ENCODE assay signal across 27 cellular contexts in the genomic region with DNA sequence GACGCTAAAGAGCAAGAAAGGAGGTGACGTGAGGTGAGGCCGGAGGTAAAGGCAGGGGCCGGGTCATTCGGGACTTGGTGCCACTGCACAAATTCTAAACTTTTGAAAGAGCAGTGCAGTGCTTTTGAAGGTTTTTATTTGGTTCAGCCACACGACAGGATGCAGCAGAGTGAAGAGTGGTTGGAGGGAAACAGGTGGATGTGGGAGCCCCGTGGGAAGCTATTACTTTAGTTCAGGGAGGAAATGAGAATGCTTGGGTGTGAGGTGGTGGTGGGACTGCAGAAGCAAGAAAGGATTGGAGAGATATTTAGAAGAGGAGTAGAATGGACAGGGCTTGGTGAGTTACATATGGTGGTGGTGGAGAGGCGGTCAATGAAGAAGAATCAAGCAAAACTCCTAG.
"Had no signal": no experiment of that assay in that cellular context is flagged by ENCODE, and none has a peak within 500 bp of the region (broad histone marks: within the 10 kb centered on the region; RNA-seq: fewer than 3 reads in every experiment).

No MANE protein-coding gene starts in this region.

- H3K4me1 ChIP-seq: adrenal gland, breast epithelium, Peyer's patch had no signal

- H3K36me3 ChIP-seq: breast epithelium had no signal

- DNase-seq: activated CD4-positive, alpha-beta T cell treated with anti-CD3 and anti-CD28 coated beads for 1 hour; activated CD4-positive, alpha-beta T cell treated with anti-CD3 and anti-CD28 coated beads, Interleukin-2, amount 10 ng/mL, durations not matched to agents 24 days and 14 days; activated CD4-positive, alpha-beta T cell treated with anti-CD3 and anti-CD28 coated beads, Interleukin-2, amount 50 U/mL, for 48 hours; activated CD8-positive, alpha-beta memory T cell treated with anti-CD3 and anti-CD28 coated beads, Interleukin-2, amount 10 ng/mL, durations not matched to agents 7 days and 5 days; activated effector memory CD4-positive, alpha-beta T cell treated with Interleukin-2 at 50 U/mL for 16 hours; activated naive CD4-positive, alpha-beta T cell treated with Interleukin-2 at 50 U/mL for 16 hours; activated T-cell treated with anti-CD3 and anti-CD28 coated beads, Interleukin-2, amount 50 U/mL, for 24 hours; adrenal gland; anterior cingulate cortex; caudate nucleus; Kasumi-1; NCI-H1092 treated with DMSO at 0.1 percent for 48 hours; NCI-H1417 treated with DMSO at 0.1 percent for 48 hours; NCI-H1694; NCI-H2029 treated with DMSO at 0.1 percent for 48 hours; NCI-H345; NCI-H510A; NCI-H526 treated with DMSO at 0.1 percent for 48 hours; NCI-H82; Peyer's patch; SHP77; T-helper 17 cell; T-helper 9 cell had no signal

- H3K27ac ChIP-seq: adrenal gland, breast epithelium, coronary artery, Peyer's patch, RWPE1 had no signal

- H3K27me3 ChIP-seq: adrenal gland, breast epithelium, Peyer's patch had no signal

- ATAC-seq: activated CD8-positive, alpha-beta memory T cell treated with anti-CD3 and anti-CD28 coated beads, Interleukin-2, amount 10 ng/mL, durations not matched to agents 7 days and 5 days; T-helper 17 cell; WTC11 had no signal

- H3K4me3 ChIP-seq: adrenal gland, breast epithelium, coronary artery, Peyer's patch had no signal

- H3K9me3 ChIP-seq: adrenal gland, breast epithelium, Peyer's patch had no signal
